26 cellular contexts compared by ENCODE assay signal in the genomic region with DNA sequence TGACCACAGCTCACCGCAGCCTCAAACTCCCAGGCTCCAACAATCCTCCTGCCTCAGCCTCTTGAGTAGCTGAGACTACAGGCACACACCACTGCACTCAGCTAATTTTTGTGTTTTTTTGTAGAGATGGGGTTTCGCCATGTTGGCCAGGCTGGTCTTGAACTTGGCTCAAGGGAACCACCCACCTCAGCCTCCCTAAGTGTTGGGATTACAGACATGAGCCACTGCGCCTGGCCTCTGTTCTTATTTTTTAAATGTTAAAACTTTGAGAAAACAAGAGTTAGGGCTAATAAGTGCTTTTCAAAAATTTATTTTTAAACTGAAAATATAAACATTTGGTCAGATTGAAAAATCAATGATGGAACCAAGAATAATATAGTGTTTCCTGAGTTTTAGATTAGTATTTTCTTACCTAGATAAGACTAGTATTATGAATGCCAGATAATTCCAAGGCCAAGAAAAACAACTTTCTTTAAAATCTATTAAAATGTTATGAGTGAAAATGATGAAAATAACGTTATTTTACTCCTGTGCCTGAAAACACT.
DNase-seq lines count a peak whose midpoint lies in the region; ATAC-seq, FAIRE-seq and TF ChIP-seq lines count a peak whose summit lies in the region.
"Had no signal": no experiment of that assay in that cellular context is flagged by ENCODE, and none has a peak within 500 bp of the region (broad histone marks: within the 10 kb centered on the region; RNA-seq: fewer than 3 reads in every experiment).

No MANE protein-coding gene starts in this region.

- no peaks in the 10 kb centered on the region for H3K27me3 ChIP-seq in heart left ventricle
- H3K27me3 ChIP-seq: BE2C, BLaER1 had no signal

- H3K27me3 Mint-ChIP-seq in dendritic cell treated with granulocyte-macrophage colony-stimulating factor and Interleukin-4, amounts not matched to agents 40 ng/mL and 50 ng/mL, for 4 days, result no peaks in the 10 kb centered on the region
- no peaks in the 10 kb centered on the region for H3K27me3 Mint-ChIP-seq in activated naive CD4-positive, alpha-beta T cell treated with anti-CD3 and anti-CD28 coated beads for 36 hours (ENCODE audit: low read depth)
- H3K27me3 Mint-ChIP-seq: CD4-positive, alpha-beta memory T cell; CD4-positive, CD25-positive, alpha-beta regulatory T cell; CD8-positive, alpha-beta memory T cell had no signal

- H3K9me3 ChIP-seq in heart left ventricle, result no peaks in the 10 kb centered on the region
- H3K9me3 ChIP-seq: BE2C, BLaER1 had no signal

- 81 to 89% (median 82%) methylated on average over 4 of the region's 4 CpGs for WGBS in heart left ventricle, 4 donors

- no peaks in the 10 kb centered on the region for H3K9me3 Mint-ChIP-seq in dendritic cell treated with granulocyte-macrophage colony-stimulating factor and Interleukin-4, amounts not matched to agents 40 ng/mL and 50 ng/mL, for 4 days
- H3K9me3 Mint-ChIP-seq in activated naive CD4-positive, alpha-beta T cell treated with anti-CD3 and anti-CD28 coated beads for 36 hours, result no peaks in the 10 kb centered on the region
- H3K9me3 Mint-ChIP-seq: CD4-positive, alpha-beta memory T cell; CD4-positive, CD25-positive, alpha-beta regulatory T cell; CD8-positive, alpha-beta memory T cell had no signal

- TF ChIP-seq CTCF in heart left ventricle (IDR thresholded peaks at IDR 0.05), result no peak
- TF ChIP-seq CTCF in fibroblast of the aortic adventitia (IDR thresholded peaks at IDR 0.05; ENCODE audit: insufficient read depth, low read length), result no peak

- peak; percentile 6 for FAIRE-seq in A204.1 (lab: Jason Lieb, UNC)
- FAIRE-seq: GM12878, GM12892 had no signal

- ATAC-seq in left cardiac atrium (no peak), heart left ventricle (no peak)
- ATAC-seq: GM12878 had no signal

- peaks cover 20% of the 10 kb centered on the region for H3K4me1 Mint-ChIP-seq in dendritic cell treated with granulocyte-macrophage colony-stimulating factor and Interleukin-4, amounts not matched to agents 40 ng/mL and 50 ng/mL, for 4 days (ENCODE audit: low read depth)
- peaks cover 50% of the 10 kb centered on the region for H3K4me1 Mint-ChIP-seq in activated naive CD4-positive, alpha-beta T cell treated with anti-CD3 and anti-CD28 coated beads for 36 hours (ENCODE audit: low read depth)

- H3K36me3 ChIP-seq in heart left ventricle, result no peaks in the 10 kb centered on the region
- H3K36me3 ChIP-seq: BE2C, BLaER1 had no signal

- H3K4me3 Mint-ChIP-seq in dendritic cell treated with granulocyte-macrophage colony-stimulating factor and Interleukin-4, amounts not matched to agents 40 ng/mL and 50 ng/mL, for 4 days, result no peak overlapping the region
- no peak overlapping the region for H3K4me3 Mint-ChIP-seq in activated naive CD4-positive, alpha-beta T cell treated with anti-CD3 and anti-CD28 coated beads for 36 hours
- H3K4me3 Mint-ChIP-seq: CD14-positive monocyte; CD4-positive, alpha-beta memory T cell; CD4-positive, CD25-positive, alpha-beta regulatory T cell; CD8-positive, alpha-beta memory T cell had no signal

- H3K27ac ChIP-seq in heart left ventricle, result peak overlapping the region in 1 of 12 donors; percentile 25
- H3K27ac ChIP-seq: 22Rv1, BLaER1 had no signal

- no peak for TF ChIP-seq POLR2A in heart left ventricle (IDR thresholded peaks at IDR 0.05)

- peak overlapping the region; percentile 35 for H3K27ac Mint-ChIP-seq in dendritic cell treated with granulocyte-macrophage colony-stimulating factor and Interleukin-4, amounts not matched to agents 40 ng/mL and 50 ng/mL, for 4 days
- no peak overlapping the region for H3K27ac Mint-ChIP-seq in activated naive CD4-positive, alpha-beta T cell treated with anti-CD3 and anti-CD28 coated beads for 36 hours
- H3K27ac Mint-ChIP-seq: CD4-positive, alpha-beta memory T cell; CD4-positive, CD25-positive, alpha-beta regulatory T cell; CD8-positive, alpha-beta memory T cell had no signal

- peaks cover 0 to 16% (median 5%) of the 10 kb centered on the region in 12 donors for H3K4me1 ChIP-seq in heart left ventricle
- H3K4me1 ChIP-seq: BE2C, BLaER1 had no signal

- H3K36me3 Mint-ChIP-seq in dendritic cell treated with granulocyte-macrophage colony-stimulating factor and Interleukin-4, amounts not matched to agents 40 ng/mL and 50 ng/mL, for 4 days (ENCODE audit: low read depth), result no peaks in the 10 kb centered on the region
- no peaks in the 10 kb centered on the region for H3K36me3 Mint-ChIP-seq in activated naive CD4-positive, alpha-beta T cell treated with anti-CD3 and anti-CD28 coated beads for 36 hours (ENCODE audit: low read depth)
- H3K36me3 Mint-ChIP-seq: CD14-positive monocyte; CD4-positive, alpha-beta memory T cell; CD4-positive, CD25-positive, alpha-beta regulatory T cell; CD8-positive, alpha-beta memory T cell had no signal

- intact Hi-C loops in left cardiac atrium (cut with DNase I) (no loop called here), heart left ventricle (cut with DNase I) (no loop called here)
- intact Hi-C loops in dendritic cell treated with granulocyte-macrophage colony-stimulating factor and Interleukin-4, amounts not matched to agents 40 ng/mL and 50 ng/mL, for 4 days (cut with micrococcal nuclease), result no loop called here
- intact Hi-C loops in activated naive CD4-positive, alpha-beta T cell treated with anti-CD3 and anti-CD28 coated beads for 36 hours (cut with micrococcal nuclease), result no loop called here

- DNase-seq in left cardiac atrium (peak; percentile 33), heart left ventricle (no peak), fibroblast of the aortic adventitia (ENCODE audit: low read depth) (peak; percentile 31)
- no peak for DNase-seq in activated CD4-positive, alpha-beta T cell treated with anti-CD3 and anti-CD28 coated beads, Interleukin-2, amount 50 U/mL, for 1 hour
- no peak for DNase-seq in activated naive CD4-positive, alpha-beta T cell treated with anti-CD3 and anti-CD28 coated beads for 36 hours
- DNase-seq: ACHN; BE2C; C1 segment of cervical spinal cord; CD4-positive, alpha-beta memory T cell; CD4-positive, CD25-positive, alpha-beta regulatory T cell; CD8-positive, alpha-beta memory T cell; COR-L47; DMS 273 treated with DMSO at 0.1 percent for 48 hours; DMS153; DMS53; DMS79; DND-41; EL; GDM1 had no signal

- H3K4me3 ChIP-seq in heart left ventricle (no peak overlapping the region), fibroblast of the aortic adventitia (ENCODE audit: low read depth, low read length) (no peak overlapping the region)
- H3K4me3 ChIP-seq: BLaER1, GM12878 had no signal

- CTCF ChIA-PET in activated naive CD4-positive, alpha-beta T cell treated with anti-CD3 and anti-CD28 coated beads for 36 hours (lab: Charles Lee), result interaction anchor here (1.2 to 1.4 kb wide), 3 partner anchors 8 to 69 kb away, joined by 3 to 4 read pairs (median 3); no protein-coding TSS in a partner anchor

Comparison
In these comparisons a context has a peak if more than half of its experiments do, and no peak if none do; other contexts are left out.
1. DNase-seq: peak in left cardiac atrium (single experiment) and fibroblast of the aortic adventitia (single experiment); none in heart left ventricle (0 of 5), activated CD4-positive, alpha-beta T cell treated with anti-CD3 and anti-CD28 coated beads, Interleukin-2, amount 50 U/mL, for 1 hour (single experiment) and activated naive CD4-positive, alpha-beta T cell treated with anti-CD3 and anti-CD28 coated beads for 36 hours (single experiment).